In the genomic region with DNA sequence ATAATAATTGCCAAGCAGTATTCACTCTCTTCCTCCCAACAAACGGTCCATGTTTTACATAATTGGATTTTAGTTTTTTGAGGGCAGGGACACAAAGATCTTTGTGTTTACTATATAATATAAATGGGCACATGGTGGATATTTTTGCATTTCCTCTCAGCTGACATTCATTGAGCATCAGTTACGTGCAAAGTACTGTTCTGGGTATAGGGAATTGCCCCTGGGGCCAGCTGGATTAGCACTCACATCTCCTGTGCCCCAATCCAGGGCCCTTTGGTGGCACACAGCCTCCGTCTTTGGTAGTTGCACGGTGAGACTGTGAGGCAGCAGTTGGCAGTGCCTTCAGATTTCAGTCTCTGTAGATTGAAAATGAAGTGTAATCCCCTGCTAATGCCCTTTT, we compare ENCODE assay signal across 10 cellular contexts. TPM values are rescaled to one million over a fixed set of nuclear protein-coding genes. Genes with fewer than 3 reads are reported as not detected.
A peak's percentile ranks its signal among the peaks of the same experiment; 100 is the strongest.
DNase-seq lines count a peak whose midpoint lies in the region; ATAC-seq and TF ChIP-seq lines count a peak whose summit lies in the region.
"Had no signal": no experiment of that assay in that cellular context is flagged by ENCODE, and none has a peak within 500 bp of the region (broad histone marks: within the 10 kb centered on the region; RNA-seq: fewer than 3 reads in every experiment).

No MANE protein-coding gene starts in this region.

- H3K4me2 ChIP-seq in KMS-11 = peak overlapping the region; percentile 95
- H3K4me2 ChIP-seq in neural progenitor cell = peak overlapping the region; percentile 72

- no peak overlapping the region for H3K4me3 ChIP-seq in KMS-11 (IDR thresholded peaks at IDR 0.05; ENCODE audit: insufficient read depth, low read depth, low read length)
- no peak overlapping the region for H3K4me3 ChIP-seq in neural progenitor cell

- H3K27ac Mint-ChIP-seq in Calu3 (ENCODE audit: unreplicated experiment) = no peak overlapping the region
- no peak overlapping the region for H3K27ac Mint-ChIP-seq in chondrocyte (ENCODE audit: unreplicated experiment)
- no peak overlapping the region for H3K27ac Mint-ChIP-seq in neural progenitor cell

- H3K4me1 ChIP-seq in KMS-11 (ENCODE audit: low read depth, poor library complexity, severe bottlenecking) = peaks cover 16% of the 10 kb centered on the region
- H3K4me1 ChIP-seq in neural progenitor cell = peaks cover 6% of the 10 kb centered on the region

- H3K27ac ChIP-seq in KMS-11 (no peak overlapping the region), neural progenitor cell (no peak overlapping the region)

- H3K27me3 ChIP-seq in KMS-11 (ENCODE audit: insufficient read depth, low read depth) (no peaks in the 10 kb centered on the region), neural progenitor cell (peaks cover 43% of the 10 kb centered on the region)

- no TSS peak for BruUV-seq in Calu3 (replicated peaks; lab: Mats Ljungman, UMichigan)

- H3K36me3 Mint-ChIP-seq in Calu3 (ENCODE audit: insufficient read depth, unreplicated experiment) = peaks cover 18% of the 10 kb centered on the region
- H3K36me3 Mint-ChIP-seq in chondrocyte (ENCODE audit: low read depth) = no peaks in the 10 kb centered on the region
- H3K36me3 Mint-ChIP-seq in neural progenitor cell = no peaks in the 10 kb centered on the region

- H3K9ac ChIP-seq in KMS-11 (no peak overlapping the region), neural progenitor cell (no peak overlapping the region)

- peaks cover 24% of the 10 kb centered on the region for H3K4me1 Mint-ChIP-seq in Calu3 (ENCODE audit: low read depth, unreplicated experiment)
- peaks cover 13% of the 10 kb centered on the region for H3K4me1 Mint-ChIP-seq in chondrocyte (ENCODE audit: low read depth)
- H3K4me1 Mint-ChIP-seq in neural progenitor cell = peaks cover 6% of the 10 kb centered on the region

- H3K36me3 ChIP-seq in KMS-11 (ENCODE audit: insufficient read depth) (no peaks in the 10 kb centered on the region), neural progenitor cell (no peaks in the 10 kb centered on the region)

- H3K4me3 Mint-ChIP-seq in Calu3 (ENCODE audit: low read depth, unreplicated experiment) (peak overlapping the region; percentile 80), chondrocyte (ENCODE audit: unreplicated experiment) (peak overlapping the region; percentile 87), neural progenitor cell (peak overlapping the region; percentile 80)

- no peaks in the 10 kb centered on the region for H3K9me3 ChIP-seq in neural progenitor cell (ENCODE audit: low read depth)

- CTCF ChIA-PET in Calu3 (lab: Charles Lee) = no interaction called here

- TF ChIP-seq CTCF in Calu3 (IDR thresholded peaks at IDR 0.05; ENCODE audit: unreplicated experiment) (no peak), KMS-11 (conservative IDR thresholded peaks at IDR 0.05; ENCODE audit: low read depth, low read length) (no peak), chondrocyte (IDR thresholded peaks at IDR 0.05) (no peak), neural progenitor cell (IDR thresholded peaks at IDR 0.05) (no peak)

- H3K9me3 Mint-ChIP-seq in Calu3 (ENCODE audit: low read depth, unreplicated experiment) = no peaks in the 10 kb centered on the region
- H3K9me3 Mint-ChIP-seq in chondrocyte (ENCODE audit: low read depth) = peaks cover 4% of the 10 kb centered on the region
- peaks cover 3% of the 10 kb centered on the region for H3K9me3 Mint-ChIP-seq in neural progenitor cell

- DNase-seq in Calu3 (no peak), chondrocyte (ENCODE audit: low spot score) (no peak), neural progenitor cell (ENCODE audit: low spot score) (no peak), NAMALWA (ENCODE audit: low spot score) (no peak)
- no peak for DNase-seq in central memory CD4-positive, alpha-beta T cell
- DNase-seq: hippocampal formation; NCI-H774; stimulated activated CD4-positive, alpha-beta T cell treated with anti-CD3 and anti-CD28 coated beads, Interleukin-12 subunit alpha, Interleukin-12 subunit beta, amount 100 ng/mL, for 4 hours had no signal

- H2AFZ ChIP-seq in KMS-11 (ENCODE audit: low read depth) (no peak overlapping the region), neural progenitor cell (replicated peaks) (no peak overlapping the region)

- no peaks in the 10 kb centered on the region for H3K79me2 ChIP-seq in KMS-11 (ENCODE audit: insufficient read depth, low read depth)
- H3K79me2 ChIP-seq in neural progenitor cell (ENCODE audit: low read depth) = no peaks in the 10 kb centered on the region

- H3K27me3 Mint-ChIP-seq in Calu3 (ENCODE audit: unreplicated experiment) = no peaks in the 10 kb centered on the region
- peaks cover 7% of the 10 kb centered on the region for H3K27me3 Mint-ChIP-seq in chondrocyte (ENCODE audit: low read depth)
- peaks cover 16% of the 10 kb centered on the region for H3K27me3 Mint-ChIP-seq in neural progenitor cell (ENCODE audit: insufficient read depth, low read depth)

- ATAC-seq in GM21360 (IDR thresholded peaks at IDR 0.05; ENCODE audit: unreplicated experiment) = no peak

- H3F3A ChIP-seq in neural progenitor cell (ENCODE audit: low read depth) = peaks cover 26% of the 10 kb centered on the region

- intact Hi-C loops in Calu3 (cut with micrococcal nuclease; ENCODE audit: unreplicated experiment) = loop anchor here (10.0 kb wide), 1 partner anchor 181 kb away; no protein-coding TSS in a partner anchor

- H4K20me1 ChIP-seq in KMS-11 (ENCODE audit: insufficient read depth) (no peaks in the 10 kb centered on the region), neural progenitor cell (ENCODE audit: low read depth) (no peaks in the 10 kb centered on the region)

RNA-seq across cellular contexts. Expression of a gene that starts 1.6 kb away (rescaled TPM):
- 15.5 and 21.7 TPM in 2 replicates for total RNA-seq in Calu3 (2022)
- total RNA-seq in chondrocyte = 8.9 to 9.8 TPM (median 9.7 TPM) in 3 replicates
- 5.6 and 8.1 TPM in 2 replicates for total RNA-seq in neural progenitor cell (ENCODE audit: low replicate concordance)
